8 cellular contexts compared by ENCODE assay signal in genomic region chr22:29305836-29306174, GRCh38. TPM values are rescaled to one million over a fixed set of nuclear protein-coding genes. Genes with fewer than 3 reads are reported as not detected.
A peak's percentile ranks its signal among the peaks of the same experiment; 100 is the strongest.
DNase-seq lines count a peak whose midpoint lies in the region; ATAC-seq, FAIRE-seq and TF ChIP-seq lines count a peak whose summit lies in the region.

No MANE protein-coding gene starts in this region.

- H3K4me1 ChIP-seq in ES-I3 (ENCODE audit: insufficient read depth, low read length): peaks cover 13% of the 10 kb centered on the region; the same call in 1 of the 2 replicates
- H3K4me1 ChIP-seq in Peyer's patch: peaks cover 8 to 60% (median 21%) of the 10 kb centered on the region in 4 donors
- peaks cover 33% of the 10 kb centered on the region for H3K4me1 ChIP-seq in endothelial cell of umbilical vein (ENCODE audit: control insufficient read depth, extremely low read depth, insufficient read depth, low read length)
- H3K4me1 ChIP-seq in rectal smooth muscle tissue (ENCODE audit: control insufficient read depth, insufficient read depth, low read length): peaks cover 30% of the 10 kb centered on the region

- DNase-seq in Peyer's patch: no peak
- no peak for DNase-seq in endothelial cell of umbilical vein (ENCODE audit: low read depth, low spot score)
- DNase-seq in central memory CD4-positive, alpha-beta T cell: no peak
- DNase-seq in NCI-H2196 (lab: John Stamatoyannopoulos, UW; ENCODE audit: unreplicated experiment): no peak
- no peak for DNase-seq in activated CD4-positive, CD25-positive, alpha-beta regulatory T cell treated with anti-CD3 and anti-CD28 coated beads, Interleukin-2, amount 50 U/mL, for 72 hours

- H3K79me2 ChIP-seq in endothelial cell of umbilical vein (ENCODE audit: control insufficient read depth, insufficient read depth, low read length): peaks cover 9% of the 10 kb centered on the region

- dilution Hi-C loops in endothelial cell of umbilical vein (cut with MboI; ENCODE audit: extremely low pct_ligation_motif_present, low sequenced_read_pairs): no loop called here

- no peak overlapping the region for H3K4me2 ChIP-seq in endothelial cell of umbilical vein (ENCODE audit: insufficient read depth, low read length)

- H3K9me3 ChIP-seq in ES-I3 (ENCODE audit: control insufficient read depth, insufficient read depth, low read length): no peaks in the 10 kb centered on the region
- H3K9me3 ChIP-seq in Peyer's patch: no peaks in the 10 kb centered on the region
- H3K9me3 ChIP-seq in endothelial cell of umbilical vein (replicated peaks; ENCODE audit: control insufficient read depth, insufficient read depth, low read length): no peaks in the 10 kb centered on the region

- H3K27ac ChIP-seq in Peyer's patch (peak overlapping the region in 2 of 4 donors; percentile 86 to 90), endothelial cell of umbilical vein (ENCODE audit: insufficient read depth, low read depth, low read length) (no peak overlapping the region), rectal smooth muscle tissue (ENCODE audit: low read depth, low read length) (peak overlapping the region; percentile 14)

- no TSS peak for BruUV-seq in endothelial cell of umbilical vein (replicated peaks; lab: Mats Ljungman, UMichigan)

- no peak for ATAC-seq in GM21786 (IDR thresholded peaks at IDR 0.05; ENCODE audit: unreplicated experiment)

- no peaks in the 10 kb centered on the region for H3K27me3 ChIP-seq in Peyer's patch
- H3K27me3 ChIP-seq in endothelial cell of umbilical vein (ENCODE audit: control insufficient read depth in 2 of 2, insufficient read depth in 2 of 2, low read length in 2 of 2): no peaks in the 10 kb centered on the region
- H3K27me3 ChIP-seq in rectal smooth muscle tissue (ENCODE audit: control insufficient read depth, insufficient read depth, low read length): no peaks in the 10 kb centered on the region

- CTCF ChIA-PET in endothelial cell of umbilical vein (lab: Charles Lee): interaction anchor here (1.1 to 2.0 kb wide), 5 partner anchors 11 to 54 kb away, joined by 3 to 16 read pairs (median 5); no protein-coding TSS in a partner anchor

- POLR2A ChIA-PET in endothelial cell of umbilical vein (lab: Charles Lee): no interaction called here

- intact Hi-C loops in endothelial cell of umbilical vein (cut with micrococcal nuclease): loop anchor here (1.0 to 5.0 kb wide), 2 partner anchors 39 to 53 kb away; partner anchors contain the start of genes EWSR1 and RHBDD3

- no peak for TF ChIP-seq POLR2A in Peyer's patch (IDR thresholded peaks at IDR 0.05)
- no peak for TF ChIP-seq POLR2A in endothelial cell of umbilical vein (IDR thresholded peaks at IDR 0.05; ENCODE audit: low read depth, low read length)

- H3K36me3 ChIP-seq in ES-I3 (ENCODE audit: insufficient read depth, low read length) (no peaks in the 10 kb centered on the region), Peyer's patch (peaks cover 0 to 4% (median 0%) of the 10 kb centered on the region in 3 donors), endothelial cell of umbilical vein (ENCODE audit: control insufficient read depth in 2 of 2, extremely low read depth in 1 of 2, insufficient read depth in 2 of 2, low read length in 2 of 2) (peaks cover 0 to 4% of the 10 kb centered on the region in 2 experiments), rectal smooth muscle tissue (ENCODE audit: control insufficient read depth, insufficient read depth, low read length) (peaks cover 3% of the 10 kb centered on the region)

- FAIRE-seq in endothelial cell of umbilical vein (lab: Jason Lieb, UNC): no peak

- H3K4me3 ChIP-seq in Peyer's patch (peak overlapping the region in 3 of 4 donors; percentile 60 to 86 (median 85)), endothelial cell of umbilical vein (replicated peaks in 1 of 3; ENCODE audit: insufficient read depth in 1 of 3, low read depth in 1 of 3, low read length in 3 of 3) (peak overlapping the region in 1 of 3 experiments; percentile 85), rectal smooth muscle tissue (ENCODE audit: low read length) (peak overlapping the region; percentile 93)

- no peaks in the 10 kb centered on the region for H3K9me1 ChIP-seq in endothelial cell of umbilical vein (replicated peaks; ENCODE audit: control insufficient read depth, extremely low read depth, insufficient read depth, low read length)

- TF ChIP-seq CTCF in Peyer's patch (IDR thresholded peaks at IDR 0.05) (no peak), endothelial cell of umbilical vein (IDR thresholded peaks at IDR 0.05; ENCODE audit: extremely low read depth in 1 of 2, insufficient read depth in 1 of 2, low read depth in 1 of 2, low read length in 2 of 2) (no peak)

- peak overlapping the region; percentile 93 for H2AFZ ChIP-seq in endothelial cell of umbilical vein (ENCODE audit: low read depth, low read length)

- H4K20me1 ChIP-seq in endothelial cell of umbilical vein (replicated peaks; ENCODE audit: control insufficient read depth, extremely low read depth, insufficient read depth, low read length): no peaks in the 10 kb centered on the region

- H3K9ac ChIP-seq in ES-I3 (ENCODE audit: low read depth, low read length): peak overlapping the region; percentile 79; the same call in 1 of the 2 replicates
- H3K9ac ChIP-seq in endothelial cell of umbilical vein (replicated peaks; ENCODE audit: extremely low read depth, insufficient read depth, low read length): no peak overlapping the region
- H3K9ac ChIP-seq in rectal smooth muscle tissue (ENCODE audit: low read length): no peak overlapping the region

TF ChIP-seq in endothelial cell of umbilical vein, 7 proteins besides CTCF, POLR2A, EP300 and RAD21:
- TF ChIP-seq MAX (IDR thresholded peaks at IDR 0.05; ENCODE audit: insufficient read depth, insufficient read length) (no peak), FOS (IDR thresholded peaks at IDR 0.05; ENCODE audit: borderline replicate concordance, insufficient read depth, low read length) (no peak), POLR2AphosphoS5 (IDR thresholded peaks at IDR 0.05; ENCODE audit: insufficient read depth, low read depth, low read length) (no peak), JUN (IDR thresholded peaks at IDR 0.05; ENCODE audit: borderline replicate concordance, insufficient read depth, insufficient read length, low read depth) (no peak), MYC (IDR thresholded peaks at IDR 0.05; ENCODE audit: low read depth, low read length) (no peak), GATA2 (IDR thresholded peaks at IDR 0.05; ENCODE audit: insufficient read depth, insufficient read length, low read depth, low read length) (no peak), EZH2 (IDR thresholded peaks at IDR 0.05; ENCODE audit: borderline replicate concordance, low read depth, low read length, severe bottlenecking) (no peak)

RNA-seq across cellular contexts. Expression of gene GAS2L1, which starts 0.6 kb away (rescaled TPM):
- total RNA-seq in Peyer's patch (10 to 100 TPM; 20.6 to 63.1 (median 35.6) TPM), endothelial cell of umbilical vein (42.1 and 44.0 TPM in 2 replicates)
- polyA plus RNA-seq in endothelial cell of umbilical vein: 30.5 and 39.3 TPM in 2 replicates
- 19.9 and 27.5 TPM in 2 replicates for polyA plus RNA-seq in endothelial cell of umbilical vein (2011; cell fraction: cytosol; rRNA removed)
- 24.5 and 30.4 TPM in 2 replicates for polyA plus RNA-seq in endothelial cell of umbilical vein (2011; cell fraction: nucleus; rRNA removed)
- polyA plus RNA-seq in endothelial cell of umbilical vein (2012): 24.5 and 34.1 TPM in 2 replicates
- 11.0 and 18.4 TPM in 2 replicates for polyA minus RNA-seq in endothelial cell of umbilical vein
- polyA minus RNA-seq in endothelial cell of umbilical vein (2011; cell fraction: cytosol; rRNA and poly(A)+ RNA removed): 11.4 TPM
- 13.3 and 16.6 TPM in 2 replicates for polyA minus RNA-seq in endothelial cell of umbilical vein (2011; cell fraction: nucleus; rRNA and poly(A)+ RNA removed)

RNA-seq across cellular contexts. Expression of gene RASL10A, which starts 9.7 kb away (rescaled TPM):
- total RNA-seq in Peyer's patch (1 to 10 TPM in 2 of 4 donors, under 1 TPM in 1, not detected in 1; 0.85 to 9.0 (median 5.6) TPM), endothelial cell of umbilical vein (1.3 and 1.9 TPM in 2 replicates)
- polyA plus RNA-seq in endothelial cell of umbilical vein: 1.1 TPM in 2 replicates
- polyA plus RNA-seq in endothelial cell of umbilical vein (2011; cell fraction: cytosol; rRNA removed): 0.46 and 0.54 TPM in 2 replicates
- polyA plus RNA-seq in endothelial cell of umbilical vein (2011; cell fraction: nucleus; rRNA removed): 3.4 and 3.6 TPM in 2 replicates
- 0.23 and 1.4 TPM in 2 replicates for polyA plus RNA-seq in endothelial cell of umbilical vein (2012)
- polyA minus RNA-seq in endothelial cell of umbilical vein: 0.47 TPM in 1 of 2 replicates, not detected in the other
- not detected for polyA minus RNA-seq in endothelial cell of umbilical vein (2011; cell fraction: cytosol; rRNA and poly(A)+ RNA removed)
- polyA minus RNA-seq in endothelial cell of umbilical vein (2011; cell fraction: nucleus; rRNA and poly(A)+ RNA removed): 0.96 TPM in 1 of 2 replicates, not detected in the other

RNA-seq across cellular contexts. Expression of gene EWSR1, which starts 37.7 kb away (rescaled TPM):
- 100 to 1,000 TPM; 186 to 444 (median 276) TPM for total RNA-seq in Peyer's patch
- total RNA-seq in endothelial cell of umbilical vein: 302 and 305 TPM in 2 replicates
- polyA plus RNA-seq in endothelial cell of umbilical vein: 563 and 588 TPM in 2 replicates
- polyA plus RNA-seq in endothelial cell of umbilical vein (2011; cell fraction: cytosol; rRNA removed): 186 and 237 TPM in 2 replicates
- 1,153 and 1,220 TPM in 2 replicates for polyA plus RNA-seq in endothelial cell of umbilical vein (2011; cell fraction: nucleus; rRNA removed)
- 226 and 267 TPM in 2 replicates for polyA plus RNA-seq in endothelial cell of umbilical vein (2012)
- 389 and 446 TPM in 2 replicates for polyA minus RNA-seq in endothelial cell of umbilical vein
- polyA minus RNA-seq in endothelial cell of umbilical vein (2011; cell fraction: cytosol; rRNA and poly(A)+ RNA removed): 152 TPM
- polyA minus RNA-seq in endothelial cell of umbilical vein (2011; cell fraction: nucleus; rRNA and poly(A)+ RNA removed): 257 and 351 TPM in 2 replicates

RNA-seq across cellular contexts. Expression of gene RHBDD3, which starts 38.0 kb away (rescaled TPM):
- total RNA-seq in Peyer's patch: 10 to 100 TPM; 25.4 to 47.2 (median 36.2) TPM
- 31.3 and 36.3 TPM in 2 replicates for total RNA-seq in endothelial cell of umbilical vein
- 37.2 and 46.0 TPM in 2 replicates for polyA plus RNA-seq in endothelial cell of umbilical vein
- polyA plus RNA-seq in endothelial cell of umbilical vein (2011; cell fraction: cytosol; rRNA removed): 22.0 and 32.2 TPM in 2 replicates
- polyA plus RNA-seq in endothelial cell of umbilical vein (2011; cell fraction: nucleus; rRNA removed): 42.9 and 48.5 TPM in 2 replicates
- 17.3 and 17.4 TPM in 2 replicates for polyA plus RNA-seq in endothelial cell of umbilical vein (2012)
- polyA minus RNA-seq in endothelial cell of umbilical vein: 9.3 and 17.8 TPM in 2 replicates
- 8.6 TPM for polyA minus RNA-seq in endothelial cell of umbilical vein (2011; cell fraction: cytosol; rRNA and poly(A)+ RNA removed)
- 10.9 and 15.6 TPM in 2 replicates for polyA minus RNA-seq in endothelial cell of umbilical vein (2011; cell fraction: nucleus; rRNA and poly(A)+ RNA removed)
